Comparison of ENCODE assay signal across 8 cellular contexts in the genomic region with DNA sequence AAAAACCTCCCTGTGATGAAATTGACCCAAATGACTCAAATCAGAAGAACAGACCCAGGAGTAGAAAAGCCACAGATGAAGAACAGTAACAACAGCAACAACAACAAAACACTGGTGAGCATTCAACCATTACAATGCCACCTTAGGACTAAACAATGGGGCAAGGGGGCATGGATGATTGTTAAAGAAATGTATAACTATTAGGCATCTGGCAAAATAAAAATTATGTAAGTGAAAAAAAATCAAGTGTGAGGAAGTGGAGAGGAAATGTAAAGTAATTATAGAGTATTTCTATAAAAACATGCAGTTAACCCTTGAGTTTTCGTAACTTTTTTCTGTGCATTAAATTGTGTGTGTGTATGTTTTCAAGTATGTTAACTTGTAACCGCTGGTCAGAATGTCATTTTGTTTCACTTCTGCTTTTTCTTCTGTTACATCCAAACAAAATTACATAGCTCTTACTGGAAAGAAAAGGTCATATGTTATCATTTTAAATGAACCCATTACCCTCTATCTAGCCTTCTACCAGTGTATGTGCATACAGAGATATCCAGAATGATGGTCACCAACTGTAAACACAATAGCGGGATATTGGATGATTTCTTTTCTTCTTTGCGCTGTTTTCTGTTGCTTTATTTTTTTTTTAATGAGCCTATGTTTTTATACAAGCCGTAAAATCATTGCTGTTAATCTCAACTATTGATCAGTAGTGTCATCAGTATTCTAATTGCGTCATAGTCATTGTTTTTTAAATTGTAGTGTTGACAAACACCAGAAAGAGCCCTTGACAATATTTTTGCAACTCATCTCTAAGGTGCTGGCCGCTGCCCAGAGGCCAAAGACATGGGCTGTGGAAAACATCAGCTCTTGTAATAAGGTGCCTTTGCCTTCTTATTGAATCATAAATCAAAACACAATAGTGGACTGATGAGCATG.
DNase-seq lines count a peak whose midpoint lies in the region; ATAC-seq and TF ChIP-seq lines count a peak whose summit lies in the region.

No MANE protein-coding gene starts in this region.

- no peak overlapping the region for H3K27ac Mint-ChIP-seq in CD4-positive, alpha-beta T cell

- no peaks in the 10 kb centered on the region for H3K27me3 Mint-ChIP-seq in CD4-positive, alpha-beta T cell

- H3K9me3 Mint-ChIP-seq in CD4-positive, alpha-beta T cell = no peaks in the 10 kb centered on the region

- no peaks in the 10 kb centered on the region for H3K9me3 ChIP-seq in lower lobe of right lung
- no peaks in the 10 kb centered on the region for H3K9me3 ChIP-seq in CD4-positive, alpha-beta T cell (ENCODE audit: control insufficient read depth, low read length)

- intact Hi-C loops in lower lobe of right lung (cut with DNase I) = no loop called here
- intact Hi-C loops in CD4-positive, alpha-beta T cell (cut with DNase I, micrococcal nuclease) = no loop called here

- H3K4me3 Mint-ChIP-seq in CD4-positive, alpha-beta T cell = no peak overlapping the region

- H3K36me3 Mint-ChIP-seq in CD4-positive, alpha-beta T cell (ENCODE audit: low read depth) = peaks cover 21% of the 10 kb centered on the region

- H3K4me3 ChIP-seq in lower lobe of right lung = no peak overlapping the region

- H3K27me3 ChIP-seq in lower lobe of right lung (ENCODE audit: low read depth) = no peaks in the 10 kb centered on the region
- H3K27me3 ChIP-seq in CD4-positive, alpha-beta T cell (ENCODE audit: control insufficient read depth, insufficient read depth, low read length) = no peaks in the 10 kb centered on the region

- H3K27ac ChIP-seq in lower lobe of right lung = peak overlapping the region; percentile 42
- H3K27ac ChIP-seq in CD4-positive, alpha-beta T cell (ENCODE audit: low read depth, low read length) = no peak overlapping the region

- peaks cover 27% of the 10 kb centered on the region for H3K4me1 Mint-ChIP-seq in CD4-positive, alpha-beta T cell (ENCODE audit: low read depth)

- TF ChIP-seq CTCF in lower lobe of right lung (IDR thresholded peaks at IDR 0.05) = no peak
- no peak for TF ChIP-seq CTCF in CD4-positive, alpha-beta T cell (IDR thresholded peaks at IDR 0.05)

- H3K4me1 ChIP-seq in lower lobe of right lung = no peaks in the 10 kb centered on the region

- peak; percentile 87 for ATAC-seq in GM18868 (IDR thresholded peaks at IDR 0.05; ENCODE audit: unreplicated experiment)
- ATAC-seq in HG02623 (IDR thresholded peaks at IDR 0.05; ENCODE audit: unreplicated experiment) = peak; percentile 77
- ATAC-seq in lower lobe of right lung = peak; percentile 32 to 50
- ATAC-seq in CD4-positive, alpha-beta T cell (ENCODE audit: poor library complexity) = no peak

- no peaks in the 10 kb centered on the region for H3K36me3 ChIP-seq in lower lobe of right lung

- DNase-seq in MV-4-11 (lab: John Stamatoyannopoulos, UW) = peak; percentile 96
- DNase-seq in lower lobe of right lung = no peak
- DNase-seq in SW480 (ENCODE audit: low spot score) = no peak
- DNase-seq in DMS114 treated with DMSO at 0.1 percent for 48 hours (lab: John Stamatoyannopoulos, UW; ENCODE audit: unreplicated experiment) = no peak
- DNase-seq in D341Med (ENCODE audit: low spot score) = no peak
- no peak for DNase-seq in CD4-positive, alpha-beta T cell

- CTCF ChIA-PET in CD4-positive, alpha-beta T cell (lab: Charles Lee) = no interaction called here

- POLR2A ChIA-PET in CD4-positive, alpha-beta T cell (lab: Charles Lee) = no interaction called here
